8 cellular contexts compared by ENCODE assay signal in genomic region chr6:170437719-170438401, GRCh38.
DNase-seq lines count a peak whose midpoint lies in the region; ATAC-seq and TF ChIP-seq lines count a peak whose summit lies in the region.

No MANE protein-coding gene starts in this region.

- H3K9me3 ChIP-seq in A673 (ENCODE audit: low read depth, low read length, poor library complexity, severe bottlenecking) (no peaks in the 10 kb centered on the region), Peyer's patch (no peaks in the 10 kb centered on the region)
- H3K9me3 ChIP-seq in naive thymus-derived CD4-positive, alpha-beta T cell (ENCODE audit: control insufficient read depth in 2 of 3, low read length in 3 of 3), result peaks cover 0 to 10% (median 0%) of the 10 kb centered on the region in 3 experiments
- no peaks in the 10 kb centered on the region for H3K9me3 ChIP-seq in effector memory CD4-positive, alpha-beta T cell (ENCODE audit: control insufficient read depth, low read length)

- no peaks in the 10 kb centered on the region for H3K27me3 ChIP-seq in A673 (replicated peaks; ENCODE audit: insufficient read depth, low read depth, low read length, poor library complexity)
- no peaks in the 10 kb centered on the region for H3K27me3 ChIP-seq in naive thymus-derived CD4-positive, alpha-beta T cell (ENCODE audit: control insufficient read depth in 2 of 2, insufficient read depth in 2 of 2, low read length in 2 of 2)
- no peaks in the 10 kb centered on the region for H3K27me3 ChIP-seq in Peyer's patch
- H3K27me3 ChIP-seq in effector memory CD4-positive, alpha-beta T cell (replicated peaks; ENCODE audit: control insufficient read depth, insufficient read depth, low read length, poor library complexity, severe bottlenecking), result peaks cover 4% of the 10 kb centered on the region

- H3K9me3 Mint-ChIP-seq in naive thymus-derived CD4-positive, alpha-beta T cell, result peaks cover 0 to 16% (median 7%) of the 10 kb centered on the region in 11 donors

- peaks cover 0 to 13% (median 0%) of the 10 kb centered on the region in 7 donors for H3K4me1 Mint-ChIP-seq in naive thymus-derived CD4-positive, alpha-beta T cell

- H3K27ac ChIP-seq in A673 (ENCODE audit: low read depth, low read length, poor library complexity, severe bottlenecking) (no peak overlapping the region), caudate nucleus (ENCODE audit: low read depth, low read length) (peak overlapping the region; percentile 27), Peyer's patch (peak overlapping the region in 1 of 4 donors; percentile 65)
- H3K27ac ChIP-seq in naive thymus-derived CD4-positive, alpha-beta T cell (ENCODE audit: low read depth, low read length), result no peak overlapping the region
- no peak overlapping the region for H3K27ac ChIP-seq in effector memory CD4-positive, alpha-beta T cell (ENCODE audit: insufficient read depth, low read length, poor library complexity, severe bottlenecking)

- BruUV-seq in A673 (replicated peaks; lab: Mats Ljungman, UMichigan), result no TSS peak

- no peak for DNase-seq in A673 (ENCODE audit: low spot score)
- DNase-seq in HK-2 (ENCODE audit: unreplicated experiment), result peak; percentile 22
- DNase-seq in caudate nucleus (lab: John Stamatoyannopoulos, UW), result peak in 1 of 61 donors; percentile 41
- peak in 1 of 9 donors; percentile 9 for DNase-seq in naive thymus-derived CD4-positive, alpha-beta T cell
- DNase-seq in Peyer's patch, result no peak
- no peak for DNase-seq in effector memory CD4-positive, alpha-beta T cell
- DNase-seq in LoVo (ENCODE audit: low spot score), result no peak
- no peak for DNase-seq in NCI-H2107 treated with DMSO at 0.1 percent for 48 hours (lab: John Stamatoyannopoulos, UW; ENCODE audit: unreplicated experiment)

- peak overlapping the region in 1 of 9 donors; percentile 39 for H3K27ac Mint-ChIP-seq in naive thymus-derived CD4-positive, alpha-beta T cell

- H3K36me3 Mint-ChIP-seq in naive thymus-derived CD4-positive, alpha-beta T cell, result peaks cover 0 to 7% (median 2%) of the 10 kb centered on the region in 5 donors

- H3K4me3 Mint-ChIP-seq in naive thymus-derived CD4-positive, alpha-beta T cell, result peak overlapping the region in 7 of 10 donors; percentile 27 to 59 (median 43)

- H3K36me3 ChIP-seq in A673 (ENCODE audit: insufficient read depth, low read length, poor library complexity, severe bottlenecking), result no peaks in the 10 kb centered on the region
- no peaks in the 10 kb centered on the region for H3K36me3 ChIP-seq in naive thymus-derived CD4-positive, alpha-beta T cell (ENCODE audit: control insufficient read depth in 2 of 3, insufficient read depth in 3 of 3, low read length in 3 of 3)
- H3K36me3 ChIP-seq in Peyer's patch, result no peaks in the 10 kb centered on the region
- no peaks in the 10 kb centered on the region for H3K36me3 ChIP-seq in effector memory CD4-positive, alpha-beta T cell (ENCODE audit: control insufficient read depth, insufficient read depth, low read length)

- H3K4me3 ChIP-seq in A673 (ENCODE audit: low read depth, low read length, poor library complexity, severe bottlenecking), result peak overlapping the region; percentile 21
- H3K4me3 ChIP-seq in naive thymus-derived CD4-positive, alpha-beta T cell (ENCODE audit: low read length), result no peak overlapping the region
- H3K4me3 ChIP-seq in Peyer's patch, result peak overlapping the region in 2 of 4 donors; percentile 13 to 38
- no peak overlapping the region for H3K4me3 ChIP-seq in effector memory CD4-positive, alpha-beta T cell (ENCODE audit: insufficient read depth, low read depth, low read length, poor library complexity, severe bottlenecking)

- TF ChIP-seq CTCF in A673 (conservative IDR thresholded peaks at IDR 0.05; ENCODE audit: low read depth, low read length) (no peak), Peyer's patch (IDR thresholded peaks at IDR 0.05) (no peak)

- intact Hi-C loops in A673 (cut with micrococcal nuclease; ENCODE audit: unreplicated experiment), result no loop called here
- intact Hi-C loops in naive thymus-derived CD4-positive, alpha-beta T cell (cut with micrococcal nuclease), result no loop called here

- CTCF ChIA-PET in A673 (lab: Charles Lee), result no interaction called here
- CTCF ChIA-PET in naive thymus-derived CD4-positive, alpha-beta T cell (lab: Charles Lee), result no interaction called here

- H3K4me1 ChIP-seq in A673 (ENCODE audit: insufficient read depth, low read length, poor library complexity, severe bottlenecking) (no peaks in the 10 kb centered on the region), Peyer's patch (peaks cover 0 to 15% (median 0%) of the 10 kb centered on the region in 4 donors)
- no peaks in the 10 kb centered on the region for H3K4me1 ChIP-seq in naive thymus-derived CD4-positive, alpha-beta T cell (ENCODE audit: control insufficient read depth in 2 of 2, insufficient read depth in 2 of 2, low read length in 2 of 2)
- H3K4me1 ChIP-seq in effector memory CD4-positive, alpha-beta T cell (ENCODE audit: control insufficient read depth, insufficient read depth, low read length, poor library complexity, severe bottlenecking), result peaks cover 5% of the 10 kb centered on the region

- no peak for ATAC-seq in naive thymus-derived CD4-positive, alpha-beta T cell

- H3K27me3 Mint-ChIP-seq in naive thymus-derived CD4-positive, alpha-beta T cell, result peaks cover 4 to 15% (median 8%) of the 10 kb centered on the region in 5 donors

- no peak for TF ChIP-seq POLR2A in Peyer's patch (IDR thresholded peaks at IDR 0.05)

- POLR2A ChIA-PET in A673 (lab: Charles Lee; ENCODE audit: low non-redundant PET), result no interaction called here
- POLR2A ChIA-PET in naive thymus-derived CD4-positive, alpha-beta T cell (lab: Charles Lee), result no interaction called here
